ENCODE assay signal across 20 cellular contexts in the genomic region with DNA sequence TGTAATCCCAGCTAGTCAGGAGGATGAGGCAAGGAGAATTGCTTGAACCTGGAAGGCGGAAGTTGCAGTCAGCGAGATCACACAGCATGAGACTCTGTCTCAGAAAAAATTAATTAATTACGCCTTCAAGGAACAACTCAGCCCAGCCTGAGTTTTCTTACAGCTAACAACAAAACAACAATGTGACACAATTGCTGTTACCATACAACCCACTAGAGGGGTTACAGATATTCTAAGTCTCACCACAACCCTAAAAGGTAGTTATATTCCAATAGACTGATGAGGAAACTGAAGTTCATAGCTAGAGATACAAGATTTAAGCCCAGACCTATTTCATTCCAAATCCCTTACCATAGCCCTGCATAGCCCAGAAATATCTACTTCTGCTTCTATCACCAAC. TPM values are rescaled to one million over a fixed set of nuclear protein-coding genes. Genes with fewer than 3 reads are reported as not detected.
DNase-seq lines count a peak whose midpoint lies in the region; ATAC-seq and TF ChIP-seq lines count a peak whose summit lies in the region.
"Had no signal": no experiment of that assay in that cellular context is flagged by ENCODE, and none has a peak within 500 bp of the region (broad histone marks: within the 10 kb centered on the region; RNA-seq: fewer than 3 reads in every experiment).

No MANE protein-coding gene starts in this region.

- no peak for TF ChIP-seq EP300 in esophagus muscularis mucosa (IDR thresholded peaks at IDR 0.05)

- CTCF ChIA-PET in activated CD4-positive, alpha-beta T cell treated with anti-CD3 and anti-CD28 coated beads, Interleukin-2, amount 10 ng/mL, durations not matched to agents 7 days and 5 days (lab: Charles Lee), result interaction anchor here (1.1 to 7.8 kb wide), 6 partner anchors 10 to 134 kb away, joined by 3 to 57 read pairs (median 8); no protein-coding TSS in a partner anchor

- no peaks in the 10 kb centered on the region for H4K20me1 ChIP-seq in osteoblast (ENCODE audit: insufficient read depth, low read length)

- peaks cover 47% of the 10 kb centered on the region for H3K36me3 Mint-ChIP-seq in activated CD4-positive, alpha-beta T cell treated with anti-CD3 and anti-CD28 coated beads, Interleukin-2, amount 10 ng/mL, durations not matched to agents 7 days and 5 days (ENCODE audit: low read depth)
- peaks cover 15% of the 10 kb centered on the region for H3K36me3 Mint-ChIP-seq in activated naive CD8-positive, alpha-beta T cell
- H3K36me3 Mint-ChIP-seq: brain had no signal

- peak overlapping the region; percentile 14 for H3K4me3 Mint-ChIP-seq in activated CD4-positive, alpha-beta T cell treated with anti-CD3 and anti-CD28 coated beads, Interleukin-2, amount 10 ng/mL, durations not matched to agents 7 days and 5 days
- H3K4me3 Mint-ChIP-seq in activated naive CD8-positive, alpha-beta T cell, result peak overlapping the region; percentile 95
- H3K4me3 Mint-ChIP-seq: H9 had no signal

- ATAC-seq in HG03025 (IDR thresholded peaks at IDR 0.05; ENCODE audit: low FRiP score, unreplicated experiment), result no peak
- ATAC-seq: A549 had no signal

- H3K4me2 ChIP-seq in osteoblast (ENCODE audit: insufficient read depth, low read length), result no peak overlapping the region
- H3K4me2 ChIP-seq: A549 had no signal

- H3K27me3 ChIP-seq in osteoblast (ENCODE audit: insufficient read depth, low read length) (no peaks in the 10 kb centered on the region), esophagus muscularis mucosa (no peaks in the 10 kb centered on the region)
- H3K27me3 ChIP-seq: tibial artery had no signal

- H3K27me3 Mint-ChIP-seq in activated CD4-positive, alpha-beta T cell treated with anti-CD3 and anti-CD28 coated beads, Interleukin-2, amount 10 ng/mL, durations not matched to agents 7 days and 5 days, result no peaks in the 10 kb centered on the region
- no peaks in the 10 kb centered on the region for H3K27me3 Mint-ChIP-seq in activated naive CD8-positive, alpha-beta T cell

- TF ChIP-seq CTCF in osteoblast (IDR thresholded peaks at IDR 0.05; ENCODE audit: extremely low read depth, low read depth, low read length), result no peak
- no peak for TF ChIP-seq CTCF in GM13977 (IDR thresholded peaks at IDR 0.05; ENCODE audit: extremely low read depth, insufficient read depth, missing control alignments)
- no peak for TF ChIP-seq CTCF in esophagus muscularis mucosa (IDR thresholded peaks at IDR 0.05)

- H3K9me3 Mint-ChIP-seq in activated CD4-positive, alpha-beta T cell treated with anti-CD3 and anti-CD28 coated beads, Interleukin-2, amount 10 ng/mL, durations not matched to agents 7 days and 5 days, result no peaks in the 10 kb centered on the region
- no peaks in the 10 kb centered on the region for H3K9me3 Mint-ChIP-seq in activated naive CD8-positive, alpha-beta T cell (ENCODE audit: low read depth)
- H3K9me3 Mint-ChIP-seq: brain, H9 had no signal

- H3K4me3 ChIP-seq in osteoblast (ENCODE audit: insufficient read depth, low read length), result no peak overlapping the region
- H3K4me3 ChIP-seq in esophagus muscularis mucosa, result no peak overlapping the region
- H3K4me3 ChIP-seq: A549, tibial artery had no signal

- DNase-seq in activated CD4-positive, alpha-beta T cell treated with anti-CD3 and anti-CD28 coated beads, Interleukin-2, amount 10 ng/mL, durations not matched to agents 7 days and 5 days, result no peak
- no peak for DNase-seq in activated CD4-positive, alpha-beta T cell treated with anti-CD3 and anti-CD28 coated beads, Interleukin-2, amount 50 U/mL, for 48 hours
- DNase-seq in Kasumi-1 (lab: John Stamatoyannopoulos, UW), result peak; percentile 25 to 28
- peak; percentile 78 for DNase-seq in osteoblast (ENCODE audit: insufficient read length, low spot score, missing footprints)
- no peak for DNase-seq in GM13977 (ENCODE audit: low spot score)
- no peak for DNase-seq in esophagus muscularis mucosa (ENCODE audit: extremely low spot score)
- DNase-seq: activated gamma-delta T cell, EL, H9, kidney, mesendoderm, NCI-H1092 treated with DMSO at 0.1 percent for 48 hours, nucleus accumbens, SHP77, T1000, tibial artery had no signal

- intact Hi-C loops in esophagus muscularis mucosa (cut with DNase I), result loop anchor here (10.0 kb wide), 1 partner anchor 365 kb away; the partner anchor contains the start of gene ZNF326

- H3K9me3 ChIP-seq in osteoblast (ENCODE audit: low read depth, low read length) (no peaks in the 10 kb centered on the region), esophagus muscularis mucosa (no peaks in the 10 kb centered on the region)
- H3K9me3 ChIP-seq: A549, tibial artery had no signal

- peak overlapping the region; percentile 76 for H3K27ac Mint-ChIP-seq in activated CD4-positive, alpha-beta T cell treated with anti-CD3 and anti-CD28 coated beads, Interleukin-2, amount 10 ng/mL, durations not matched to agents 7 days and 5 days
- peak overlapping the region; percentile 96 for H3K27ac Mint-ChIP-seq in activated naive CD8-positive, alpha-beta T cell
- H3K27ac Mint-ChIP-seq: brain, H9 had no signal

- POLR2A ChIA-PET in activated CD4-positive, alpha-beta T cell treated with anti-CD3 and anti-CD28 coated beads, Interleukin-2, amount 10 ng/mL, durations not matched to agents 7 days and 5 days (lab: Charles Lee), result interaction anchor here (2.3 kb wide), 1 partner anchor 22 kb away, joined by 7 read pairs; no protein-coding TSS in a partner anchor

- H3K79me2 ChIP-seq in osteoblast (ENCODE audit: insufficient read depth, low read length), result peaks cover 10% of the 10 kb centered on the region

- TF ChIP-seq POLR2A in esophagus muscularis mucosa (IDR thresholded peaks at IDR 0.05; ENCODE audit: low read depth), result no peak

- 96% methylated on average over 3 of the region's 3 CpGs for WGBS in esophagus muscularis mucosa

- no peaks in the 10 kb centered on the region for H3K36me3 ChIP-seq in osteoblast (ENCODE audit: insufficient read depth, low read length)
- no peaks in the 10 kb centered on the region for H3K36me3 ChIP-seq in esophagus muscularis mucosa
- H3K36me3 ChIP-seq: tibial artery had no signal

- peaks cover 65% of the 10 kb centered on the region for H3K4me1 Mint-ChIP-seq in activated CD4-positive, alpha-beta T cell treated with anti-CD3 and anti-CD28 coated beads, Interleukin-2, amount 10 ng/mL, durations not matched to agents 7 days and 5 days
- peaks cover 70% of the 10 kb centered on the region for H3K4me1 Mint-ChIP-seq in activated naive CD8-positive, alpha-beta T cell (ENCODE audit: low read depth)

- H3K27ac ChIP-seq in osteoblast (ENCODE audit: low read depth, low read length) (no peak overlapping the region), esophagus muscularis mucosa (replicated peaks in 1 of 4) (no peak overlapping the region)
- H3K27ac ChIP-seq: A549, tibial artery had no signal

- H3K4me1 ChIP-seq in osteoblast (ENCODE audit: insufficient read depth, low read length), result peaks cover 8% of the 10 kb centered on the region
- peaks cover 8 to 26% (median 26%) of the 10 kb centered on the region in 4 donors for H3K4me1 ChIP-seq in esophagus muscularis mucosa

- H2AFZ ChIP-seq in osteoblast (ENCODE audit: low read length), result no peak overlapping the region

- in situ Hi-C loops in GM13977 (cut with MboI; ENCODE audit: low pct_unique_long_range_greater_than_20kb, low sequenced_read_pairs, unreplicated experiment), result loop anchor here (25.0 kb wide), 2 partner anchors 132 to 357 kb away; partner anchors contain the start of gene ZNF326

RNA-seq across cellular contexts. Expression of gene LRRC8C, which starts 2.9 kb away (rescaled TPM):
- total RNA-seq in activated CD4-positive, alpha-beta T cell treated with anti-CD3 and anti-CD28 coated beads, Interleukin-2, amount 10 ng/mL, durations not matched to agents 7 days and 5 days, result 10 to 100 TPM; 45.0 to 55.2 TPM
- total RNA-seq in osteoblast, result 2.1 and 2.2 TPM in 2 replicates
- 1 to 10 TPM; 5.8 to 8.9 (median 7.4) TPM for total RNA-seq in esophagus muscularis mucosa

Comparison
In these comparisons a context has a peak if more than half of its experiments do, and no peak if none do; other contexts are left out.
1. DNase-seq: peak in Kasumi-1 (2 of 2) and osteoblast (single experiment); none in activated CD4-positive, alpha-beta T cell treated with anti-CD3 and anti-CD28 coated beads, Interleukin-2, amount 10 ng/mL, durations not matched to agents 7 days and 5 days (single experiment), activated CD4-positive, alpha-beta T cell treated with anti-CD3 and anti-CD28 coated beads, Interleukin-2, amount 50 U/mL, for 48 hours (0 of 2), GM13977 (single experiment) and esophagus muscularis mucosa (single experiment).
2. RNA of gene LRRC8C, which starts 2.9 kb away (total RNA-seq): 45.0 to 55.2 TPM in activated CD4-positive, alpha-beta T cell treated with anti-CD3 and anti-CD28 coated beads, Interleukin-2, amount 10 ng/mL, durations not matched to agents 7 days and 5 days; 5.8 to 8.9 TPM in esophagus muscularis mucosa and 2.1 to 2.2 TPM in osteoblast; every median in the first group is over 4 times any median in the second.